ENCODE assay signal across 8 cellular contexts in the genomic region with DNA sequence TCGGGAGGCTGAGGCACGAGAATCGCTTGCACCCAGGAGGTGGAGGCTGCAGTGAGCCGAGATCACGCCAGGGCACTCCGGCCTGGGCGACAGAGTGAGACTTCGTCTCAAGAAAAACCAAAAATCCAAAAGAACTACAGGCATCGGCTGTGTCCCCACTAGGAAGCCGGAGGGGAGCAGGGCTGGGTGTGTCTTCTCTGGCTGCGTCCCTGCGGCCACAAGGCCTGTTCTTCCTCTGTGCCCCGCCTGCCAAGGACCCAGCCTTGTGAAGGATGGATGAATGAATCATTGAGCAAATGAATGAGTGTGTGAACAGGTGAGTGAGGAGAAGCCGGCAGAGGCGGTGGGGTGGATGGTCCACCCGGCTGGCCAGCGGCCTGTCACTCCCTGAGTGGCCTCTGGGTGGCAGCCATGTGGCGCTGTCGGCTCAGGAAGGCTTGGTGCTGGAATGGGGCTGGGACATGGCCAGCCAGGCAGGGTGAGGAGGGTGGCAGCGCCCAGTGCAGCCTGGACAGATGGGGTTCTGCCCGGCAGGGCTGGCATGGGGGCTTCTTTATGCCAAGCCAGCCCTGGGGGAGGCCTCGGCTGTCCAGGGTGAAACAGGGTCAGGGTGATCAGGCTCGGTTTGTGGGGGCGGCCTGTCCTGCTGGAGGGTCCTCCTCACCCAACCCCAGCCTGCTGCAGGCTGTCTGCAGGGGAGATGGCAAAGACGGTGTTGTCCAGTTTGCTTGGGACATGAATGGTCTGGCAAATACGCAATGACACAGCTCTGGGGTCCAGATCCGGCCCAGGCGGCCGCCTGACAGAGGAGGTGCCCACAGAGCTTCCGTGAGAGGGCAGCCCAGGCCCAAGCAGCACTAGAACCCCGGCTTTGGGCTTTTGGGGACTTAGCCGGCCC. TPM values are rescaled to one million over a fixed set of nuclear protein-coding genes. Genes with fewer than 3 reads are reported as not detected.
A peak's percentile ranks its signal among the peaks of the same experiment; 100 is the strongest.
DNase-seq lines count a peak whose midpoint lies in the region; ATAC-seq and TF ChIP-seq lines count a peak whose summit lies in the region.

No MANE protein-coding gene starts in this region.

- H3K4me3 ChIP-seq in HFF-Myc (replicated peaks; ENCODE audit: low read depth, low read length): no peak overlapping the region
- no peak overlapping the region for H3K4me3 ChIP-seq in lower leg skin (ENCODE audit: low read depth, poor library complexity, severe bottlenecking)

- intact Hi-C loops in lower leg skin (cut with DNase I; ENCODE audit: low total_unique reads): no loop called here

- WGBS in lower leg skin, 2 donors: 41 to 43% methylated on average over 29 to 30 of the region's 32 CpGs

- peak; percentile 80 for TF ChIP-seq CTCF in HFF-Myc (IDR thresholded peaks at IDR 0.05; ENCODE audit: low read depth, low read length, missing control alignments)
- peak in 1 of 3 donors; percentile 98 for TF ChIP-seq CTCF in lower leg skin (IDR thresholded peaks at IDR 0.05)

- no peak for ATAC-seq in GM21528 (IDR thresholded peaks at IDR 0.05; ENCODE audit: low FRiP score, unreplicated experiment)

- TF ChIP-seq POLR2A in lower leg skin (IDR thresholded peaks at IDR 0.05): no peak

- DNase-seq in CD1c-positive myeloid dendritic cell (ENCODE audit: extremely low spot score) (peak; percentile 84), HFF-Myc (ENCODE audit: extremely low read depth, low read depth) (no peak), NCI-H526 treated with DMSO at 0.1 percent for 48 hours (lab: John Stamatoyannopoulos, UW) (peak; percentile 38), dedifferentiated amniotic fluid mesenchymal stem cell (ENCODE audit: extremely low spot score) (peak; percentile 68), lower leg skin (ENCODE audit: low spot score in 2 of 2) (peak; percentile 68 to 94)
- peak; percentile 85 for DNase-seq in activated CD4-positive, alpha-beta T cell treated with anti-CD3 and anti-CD28 coated beads for 48 hours
- peak; percentile 50 to 67 (median 52) for DNase-seq in stimulated activated CD4-positive, alpha-beta T cell treated with anti-CD3 and anti-CD28 coated beads, TNF-alpha, amount 100 ng/mL, for 48 hours (ENCODE audit: low read depth in 3 of 3)

RNA-seq across cellular contexts. Expression of a gene that starts 21.7 kb away (rescaled TPM):
- 10 to 100 TPM; 23.4 to 30.6 (median 25.9) TPM for total RNA-seq in lower leg skin

RNA-seq across cellular contexts. Expression of a gene that starts 30.6 kb away (rescaled TPM):
- 10 to 100 TPM; 39.5 to 64.0 (median 43.1) TPM for total RNA-seq in lower leg skin

RNA-seq across cellular contexts. Expression of a gene that starts 49.9 kb away (rescaled TPM):
- 100 to 1,000 TPM in 1 of 4 donors, 10 to 100 TPM in 3; 87.0 to 160 (median 92.1) TPM for total RNA-seq in lower leg skin

RNA-seq across cellular contexts. Expression of a gene that starts 50.2 kb away (rescaled TPM):
- 10 to 100 TPM; 29.2 to 45.1 (median 36.2) TPM for total RNA-seq in lower leg skin
